Comparison of ENCODE assay signal across 19 cellular contexts in genomic region chr12:5969156-5969973, GRCh38. TPM values are rescaled to one million over a fixed set of nuclear protein-coding genes. Genes with fewer than 3 reads are reported as not detected.
"Had no signal": no experiment of that assay in that cellular context is flagged by ENCODE, and none has a peak within 500 bp of the region (broad histone marks: within the 10 kb centered on the region; RNA-seq: fewer than 3 reads in every experiment).

No MANE protein-coding gene starts in this region.

- H3K27ac Mint-ChIP-seq: effector memory CD8-positive, alpha-beta T cell; naive B cell; stimulated activated naive B cell treated with anti-CD40 and anti-IgM and Interleukin-4, amounts not matched to agents 10 μg/mL and 1 μg/mL and 100 μg/mL, for 72 hours; stimulated activated naive CD8-positive, alpha-beta T cell treated with anti-CD3 and anti-CD28 coated beads, Interleukin-15, amount 100 ng/mL, for 72 hours had no signal

- DNase-seq: effector memory CD8-positive, alpha-beta T cell; foreskin keratinocyte; left colon; left ventricle myocardium superior; mesenchymal stem cell; naive B cell; nucleus accumbens; ovary; sigmoid colon; stimulated activated CD4-positive, alpha-beta T cell treated with anti-CD3 and anti-CD28 coated beads, Interleukin-2, amount 100 ng/mL, for 24 hours; stimulated activated CD4-positive, alpha-beta T cell treated with anti-CD3 and anti-CD28 coated beads, Interleukin-4, amount 100 ng/mL, for 4 hours; stimulated activated naive B cell treated with anti-CD40 and anti-IgM and Interleukin-4, amounts not matched to agents 10 μg/mL and 1 μg/mL and 100 μg/mL, for 72 hours; stimulated activated naive CD8-positive, alpha-beta T cell treated with anti-CD3 and anti-CD28 coated beads, Interleukin-15, amount 100 ng/mL, for 72 hours; testis; transverse colon had no signal

- H3K27me3 ChIP-seq: foreskin keratinocyte, ovary, right atrium auricular region, sigmoid colon, testis, transverse colon had no signal

- H3K4me1 Mint-ChIP-seq: naive B cell; stimulated activated naive B cell treated with anti-CD40 and anti-IgM and Interleukin-4, amounts not matched to agents 10 μg/mL and 1 μg/mL and 100 μg/mL, for 72 hours; stimulated activated naive CD8-positive, alpha-beta T cell treated with anti-CD3 and anti-CD28 coated beads, Interleukin-15, amount 100 ng/mL, for 72 hours had no signal

- H3K4me1 ChIP-seq: foreskin keratinocyte, testis, transverse colon had no signal

- H3K4me3 ChIP-seq: hepatocyte, lung, ovary, right atrium auricular region, sigmoid colon, skin epidermis, testis, transverse colon had no signal

- H3K36me3 Mint-ChIP-seq: naive B cell; stimulated activated naive B cell treated with anti-CD40 and anti-IgM and Interleukin-4, amounts not matched to agents 10 μg/mL and 1 μg/mL and 100 μg/mL, for 72 hours had no signal

- H3K9me3 Mint-ChIP-seq: effector memory CD8-positive, alpha-beta T cell; naive B cell; stimulated activated naive B cell treated with anti-CD40 and anti-IgM and Interleukin-4, amounts not matched to agents 10 μg/mL and 1 μg/mL and 100 μg/mL, for 72 hours; stimulated activated naive CD8-positive, alpha-beta T cell treated with anti-CD3 and anti-CD28 coated beads, Interleukin-15, amount 100 ng/mL, for 72 hours had no signal

- ATAC-seq: effector memory CD8-positive, alpha-beta T cell; foreskin keratinocyte; left colon; left ventricle myocardium superior; stimulated activated naive B cell treated with anti-CD40 and anti-IgM and Interleukin-4, amounts not matched to agents 10 μg/mL and 1 μg/mL and 100 μg/mL, for 72 hours; stimulated activated naive CD8-positive, alpha-beta T cell treated with anti-CD3 and anti-CD28 coated beads, Interleukin-15, amount 100 ng/mL, for 72 hours had no signal

- H3K4me3 Mint-ChIP-seq: effector memory CD8-positive, alpha-beta T cell; stimulated activated naive B cell treated with anti-CD40 and anti-IgM and Interleukin-4, amounts not matched to agents 10 μg/mL and 1 μg/mL and 100 μg/mL, for 72 hours; stimulated activated naive CD8-positive, alpha-beta T cell treated with anti-CD3 and anti-CD28 coated beads, Interleukin-15, amount 100 ng/mL, for 72 hours had no signal

- H3K79me2 ChIP-seq: hepatocyte had no signal

- H3K9me3 ChIP-seq: ovary, right atrium auricular region, sigmoid colon, testis, transverse colon had no signal

- H2AFZ ChIP-seq: hepatocyte had no signal

- H3K27ac ChIP-seq: foreskin keratinocyte, hepatocyte, ovary, right atrium auricular region, sigmoid colon, skin epidermis, testis, transverse colon had no signal

- H3K4me2 ChIP-seq: hepatocyte had no signal

- H3K36me3 ChIP-seq: ovary, sigmoid colon, transverse colon had no signal

RNA-seq across cellular contexts. Expression of gene ANO2, which starts 24.3 kb away (rescaled TPM):
- total RNA-seq: foreskin keratinocyte had no signal
